11 cellular contexts compared by ENCODE assay signal in the genomic region with DNA sequence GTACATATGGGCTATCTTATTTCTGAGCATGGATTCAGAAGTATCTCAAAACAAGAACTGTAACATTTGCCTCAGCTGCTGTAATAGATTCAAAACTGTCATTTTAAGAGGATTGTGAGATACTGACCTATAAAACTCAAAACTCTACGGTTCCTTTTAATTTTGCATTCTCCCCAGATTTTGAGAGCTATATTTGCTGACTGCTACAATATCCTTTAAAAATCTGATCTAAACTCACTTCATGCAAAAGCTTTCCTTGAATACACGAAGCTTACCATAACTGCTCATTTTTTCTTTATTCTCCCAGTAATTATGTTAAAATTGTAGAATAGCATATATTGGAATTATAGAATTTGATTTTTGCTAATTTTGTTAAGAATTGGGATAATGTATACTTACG.
"Had no signal": no experiment of that assay in that cellular context is flagged by ENCODE, and none has a peak within 500 bp of the region (broad histone marks: within the 10 kb centered on the region; RNA-seq: fewer than 3 reads in every experiment).

No MANE protein-coding gene starts in this region.

- H3K9me3 ChIP-seq: HAP-1 had no signal

- H2AFZ ChIP-seq: GM23248, GM23338 had no signal

- H3K4me1 ChIP-seq: HAP-1 had no signal

- H3K4me2 ChIP-seq: GM23338 had no signal

- H3K9me3 Mint-ChIP-seq: GM23338, H9 had no signal

- ATAC-seq: GM23338, HCT116 had no signal

- H3K4me3 Mint-ChIP-seq: GM23338, H9, HFFc6 had no signal

- FAIRE-seq: H1, H54 had no signal

- H3K27ac ChIP-seq: GM23248 had no signal

- H3K27ac Mint-ChIP-seq: GM23338, H9, HFFc6 had no signal

- DNase-seq: GM23248, GOT3, H7, H9, HCEC 1CT, HFFc6 had no signal

- H3K36me3 ChIP-seq: HAP-1 had no signal

- H3K9ac ChIP-seq: GM23248 had no signal

- H3K4me3 ChIP-seq: GM23248, GM23338, HAP-1 had no signal

- H3K4me1 Mint-ChIP-seq: H9 had no signal
